Comparison of ENCODE assay signal across 27 cellular contexts in genomic region chr2:53381271-53381670, GRCh38.
"Had no signal": no experiment of that assay in that cellular context is flagged by ENCODE, and none has a peak within 500 bp of the region (broad histone marks: within the 10 kb centered on the region; RNA-seq: fewer than 3 reads in every experiment).

No MANE protein-coding gene starts in this region.

- H3K4me3 ChIP-seq: adrenal gland, breast epithelium, K562, Peyer's patch had no signal

- H3K4me1 ChIP-seq: adrenal gland, breast epithelium, Peyer's patch had no signal

- ATAC-seq: activated CD8-positive, alpha-beta T cell treated with anti-CD3 and anti-CD28 coated beads for 36 hours; K562; T-helper 17 cell had no signal

- H3K27me3 Mint-ChIP-seq: activated CD8-positive, alpha-beta T cell treated with anti-CD3 and anti-CD28 coated beads for 36 hours; activated naive CD8-positive, alpha-beta T cell treated with anti-CD3 and anti-CD28 coated beads, Interleukin-2, amount 10 ng/mL, durations not matched to agents 7 days and 5 days; T-helper 17 cell had no signal

- H3K36me3 ChIP-seq: adrenal gland, breast epithelium, Peyer's patch had no signal

- H3K36me3 Mint-ChIP-seq: activated naive CD8-positive, alpha-beta T cell treated with anti-CD3 and anti-CD28 coated beads, Interleukin-2, amount 10 ng/mL, durations not matched to agents 7 days and 5 days had no signal

- H3K27ac ChIP-seq: adrenal gland, breast epithelium, Peyer's patch, RWPE1 had no signal

- H3K27ac Mint-ChIP-seq: activated CD8-positive, alpha-beta T cell treated with anti-CD3 and anti-CD28 coated beads for 36 hours; activated naive CD8-positive, alpha-beta T cell treated with anti-CD3 and anti-CD28 coated beads, Interleukin-2, amount 10 ng/mL, durations not matched to agents 7 days and 5 days; T-helper 17 cell had no signal

- DNase-seq: activated CD4-positive, alpha-beta T cell treated with anti-CD3 and anti-CD28 coated beads for 4 hours; activated CD8-positive, alpha-beta memory T cell treated with anti-CD3 and anti-CD28 coated beads, Interleukin-2, amount 50 U/mL, for 4 hours; activated CD8-positive, alpha-beta T cell treated with anti-CD3 and anti-CD28 coated beads for 36 hours; activated naive CD4-positive, alpha-beta T cell treated with anti-CD3 and anti-CD28 coated beads, Interleukin-2, amount 50 U/mL, for 16 hours; activated naive CD8-positive, alpha-beta T cell treated with anti-CD3 and anti-CD28 coated beads, Interleukin-2, amount 10 ng/mL, durations not matched to agents 7 days and 5 days; activated T-cell treated with anti-CD3 and anti-CD28 coated beads, Interleukin-2, amount 50 U/mL, for 1 hour; adrenal gland; aorta; central memory CD4-positive, alpha-beta T cell; Karpas-422; MM.1S; NCI-H1105; NCI-H1436; NCI-H1694 treated with DMSO at 0.1 percent for 48 hours; NCI-H2029 treated with DMSO at 0.1 percent for 48 hours; NCI-H226; NCI-H526; NCI-H774; NK-92 treated with Interleukin-12 subunit alpha and Interleukin-12 subunit beta, amount 100 ng/mL, for 24 hours; OCI-M1; Peyer's patch; SHP77 treated with DMSO at 0.1 percent for 48 hours; T-helper 17 cell; T-helper 9 cell had no signal

- H3K4me1 Mint-ChIP-seq: activated naive CD8-positive, alpha-beta T cell treated with anti-CD3 and anti-CD28 coated beads, Interleukin-2, amount 10 ng/mL, durations not matched to agents 7 days and 5 days; T-helper 17 cell had no signal

- H3K27me3 ChIP-seq: adrenal gland, breast epithelium, Peyer's patch had no signal

- H3K9me3 ChIP-seq: adrenal gland, breast epithelium, Peyer's patch had no signal

- H3K4me3 Mint-ChIP-seq: activated CD8-positive, alpha-beta T cell treated with anti-CD3 and anti-CD28 coated beads for 36 hours; activated naive CD8-positive, alpha-beta T cell treated with anti-CD3 and anti-CD28 coated beads, Interleukin-2, amount 10 ng/mL, durations not matched to agents 7 days and 5 days; T-helper 17 cell had no signal
